ENCODE assay signal across 13 cellular contexts in genomic region chr2:110106642-110107041, GRCh38. TPM values are rescaled to one million over a fixed set of nuclear protein-coding genes. Genes with fewer than 3 reads are reported as not detected.
A peak's percentile ranks its signal among the peaks of the same experiment; 100 is the strongest.
DNase-seq lines count a peak whose midpoint lies in the region; ATAC-seq and TF ChIP-seq lines count a peak whose summit lies in the region.
"Had no signal": no experiment of that assay in that cellular context is flagged by ENCODE, and none has a peak within 500 bp of the region (broad histone marks: within the 10 kb centered on the region; RNA-seq: fewer than 3 reads in every experiment).

No MANE protein-coding gene starts in this region.

- H3K4me1 ChIP-seq in mammary epithelial cell (ENCODE audit: insufficient read depth, low read length) (peaks cover 66% of the 10 kb centered on the region), mucosa of descending colon (ENCODE audit: low read depth) (peaks cover 32% of the 10 kb centered on the region)
- H3K4me1 ChIP-seq: psoas muscle had no signal

- no peaks in the 10 kb centered on the region for H4K20me1 ChIP-seq in mammary epithelial cell (ENCODE audit: insufficient read depth, low read length)

- H3K36me3 ChIP-seq in mammary epithelial cell (ENCODE audit: insufficient read depth, low read length) (peaks cover 5% of the 10 kb centered on the region), mucosa of descending colon (ENCODE audit: low read depth) (no peaks in the 10 kb centered on the region)

- H3K9ac ChIP-seq in mammary epithelial cell (ENCODE audit: insufficient read depth, low read length) = peak overlapping the region; percentile 60

- in situ Hi-C loops in mammary epithelial cell (cut with MboI; ENCODE audit: low sequenced_read_pairs in 2 of 2) = no loop called here

- WGBS in mammary epithelial cell (ENCODE audit: low coverage, missing lambda C conversion rate) = 15% methylated on average over 6 of the region's 6 CpGs

- H3K27me3 ChIP-seq in mammary epithelial cell (ENCODE audit: insufficient read depth, low read length) = no peaks in the 10 kb centered on the region

- no TSS peak for BruUV-seq in mammary epithelial cell (replicated peaks; lab: Mats Ljungman, UMichigan)

- TF ChIP-seq CTCF in AG10803 (conservative IDR thresholded peaks at IDR 0.05; ENCODE audit: low read length) (no peak), LNCaP clone FGC (IDR thresholded peaks at IDR 0.05; ENCODE audit: control insufficient read depth, extremely low read depth, insufficient read depth) (no peak), mammary epithelial cell (conservative IDR thresholded peaks at IDR 0.05 in 1 of 2, IDR thresholded peaks at IDR 0.05 in 1 of 2; ENCODE audit: extremely low read depth in 1 of 2, insufficient read depth in 1 of 2, low read depth in 1 of 2, low read length in 2 of 2) (no peak), mucosa of descending colon (IDR thresholded peaks at IDR 0.05) (no peak), foreskin fibroblast (IDR thresholded peaks at IDR 0.05; ENCODE audit: low read depth, low read length) (no peak)

- dilution Hi-C loops in mammary epithelial cell (cut with HindIII; ENCODE audit: low sequenced_read_pairs) = no loop called here

- peak; percentile 62 for DNase-seq in AG10803 (ENCODE audit: low read depth)
- DNase-seq in LNCaP clone FGC (ENCODE audit: low read depth) = peak; percentile 76
- peak; percentile 65 for DNase-seq in mammary epithelial cell
- peak in 1 of 3 donors; percentile 26 for DNase-seq in mucosa of descending colon
- DNase-seq in activated naive CD4-positive, alpha-beta T cell treated with Interleukin-2 at 50 U/mL for 16 hours = no peak
- DNase-seq in foreskin fibroblast = no peak
- DNase-seq in activated T-cell treated with anti-CD3 and anti-CD28 coated beads, Interleukin-2, amount 50 U/mL, for 1 hour = no peak
- DNase-seq: activated CD4-positive, alpha-beta T cell treated with anti-CD3 and anti-CD28 coated beads, Interleukin-2, amount 10 ng/mL, durations not matched to agents 24 days and 14 days; CD4-positive, alpha-beta memory T cell; psoas muscle had no signal

- H3K4me2 ChIP-seq in mammary epithelial cell (ENCODE audit: insufficient read depth, low read depth, low read length) = peak overlapping the region; percentile 66

- H3K9me3 ChIP-seq in mammary epithelial cell (replicated peaks; ENCODE audit: insufficient read depth, low read length) (no peaks in the 10 kb centered on the region), mucosa of descending colon (no peaks in the 10 kb centered on the region)
- H3K9me3 ChIP-seq: psoas muscle had no signal

- peaks cover 74% of the 10 kb centered on the region for H3K79me2 ChIP-seq in mammary epithelial cell (ENCODE audit: insufficient read depth, low read length)

- CTCF ChIA-PET in mammary epithelial cell (lab: Charles Lee; ENCODE audit: low non-redundant PET) = no interaction called here

- H2AFZ ChIP-seq in mammary epithelial cell (ENCODE audit: low read depth, low read length) = no peak overlapping the region

- H3K27ac ChIP-seq in mammary epithelial cell (ENCODE audit: insufficient read depth, low read depth, low read length) = peak overlapping the region; percentile 93
- H3K27ac ChIP-seq: psoas muscle had no signal

- no peak overlapping the region for H3K4me3 ChIP-seq in AG10803 (ENCODE audit: low read length)
- no peak overlapping the region for H3K4me3 ChIP-seq in LNCaP clone FGC (ENCODE audit: low read depth, low read length)
- no peak overlapping the region for H3K4me3 ChIP-seq in mammary epithelial cell (replicated peaks in 1 of 3; ENCODE audit: insufficient read depth in 1 of 3, low read depth in 2 of 3, low read length in 3 of 3)
- no peak overlapping the region for H3K4me3 ChIP-seq in mucosa of descending colon
- no peak overlapping the region for H3K4me3 ChIP-seq in foreskin fibroblast (ENCODE audit: low read depth in 1 of 2, low read length in 2 of 2)
- H3K4me3 ChIP-seq: psoas muscle had no signal

- ATAC-seq in mucosa of descending colon (peak; percentile 9), GM21576 (IDR thresholded peaks at IDR 0.05; ENCODE audit: unreplicated experiment) (no peak)
- ATAC-seq: left lobe of liver, psoas muscle had no signal

- intact Hi-C loops in mammary epithelial cell (cut with micrococcal nuclease) = loop anchor here (2.0 kb wide), 1 partner anchor 42 kb away; no protein-coding TSS in a partner anchor
- intact Hi-C loops in mucosa of descending colon (cut with DNase I, micrococcal nuclease) = no loop called here

RNA-seq across cellular contexts. Expression of gene MALL, which starts 9.0 kb away (rescaled TPM):
- total RNA-seq in mammary epithelial cell = 10 to 100 TPM in 1 of 2 donors, 1 to 10 TPM in 1; 3.2 to 24.7 TPM
- polyA plus RNA-seq in mammary epithelial cell = 96.9 TPM
- 308 TPM for polyA minus RNA-seq in mammary epithelial cell
- 100 to 1,000 TPM; 170 to 672 (median 264) TPM for total RNA-seq in mucosa of descending colon
- total RNA-seq: activated naive CD4-positive, alpha-beta T cell treated with anti-CD3 and anti-CD28 coated beads, Interleukin-2, amount 50 U/mL, for 72 hours; CD4-positive, alpha-beta memory T cell had no signal
- polyA plus RNA-seq: CD4-positive, alpha-beta memory T cell had no signal

Comparison
In these comparisons a context has a peak if more than half of its experiments do, and no peak if none do; other contexts are left out.
1. DNase-seq: peak in AG10803 (single experiment), LNCaP clone FGC (single experiment) and mammary epithelial cell (single experiment); none in activated naive CD4-positive, alpha-beta T cell treated with Interleukin-2 at 50 U/mL for 16 hours (single experiment), foreskin fibroblast (0 of 2) and activated T-cell treated with anti-CD3 and anti-CD28 coated beads, Interleukin-2, amount 50 U/mL, for 1 hour (single experiment).
2. RNA of gene MALL, which starts 9.0 kb away (total RNA-seq): 170 to 672 TPM in mucosa of descending colon; 3.2 to 24.7 TPM in mammary epithelial cell; every median in the first group is over 4 times any median in the second.